4 cellular contexts compared by ENCODE assay signal in the genomic region with DNA sequence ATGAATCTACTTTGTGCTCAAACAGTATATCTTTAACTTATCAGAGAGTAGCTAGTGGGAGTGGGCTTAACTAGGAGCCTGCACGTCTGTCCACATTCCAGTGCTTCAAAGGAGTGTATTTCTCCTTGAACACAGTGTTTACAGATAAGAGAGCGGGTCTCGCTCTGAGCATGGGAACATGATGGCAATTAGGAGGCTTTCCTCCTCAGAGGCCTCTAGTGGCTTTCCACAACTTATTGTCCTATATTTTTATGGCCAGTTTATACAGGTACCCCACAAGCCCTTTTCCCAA. TPM values are rescaled to one million over a fixed set of nuclear protein-coding genes. Genes with fewer than 3 reads are reported as not detected.
"Had no signal": no experiment of that assay in that cellular context is flagged by ENCODE, and none has a peak within 500 bp of the region (broad histone marks: within the 10 kb centered on the region; RNA-seq: fewer than 3 reads in every experiment).

No MANE protein-coding gene starts in this region.

RNA-seq across cellular contexts. Expression of a gene that starts 3.7 kb away (rescaled TPM):
- total RNA-seq: GM23248, H4, H7 had no signal
- polyA plus RNA-seq: GM23248, IgD-negative memory B cell had no signal

RNA-seq across cellular contexts. Expression of a gene that starts 52.3 kb away (rescaled TPM):
- total RNA-seq: GM23248, H4, H7 had no signal
- polyA plus RNA-seq: IgD-negative memory B cell had no signal
